In the genomic region with DNA sequence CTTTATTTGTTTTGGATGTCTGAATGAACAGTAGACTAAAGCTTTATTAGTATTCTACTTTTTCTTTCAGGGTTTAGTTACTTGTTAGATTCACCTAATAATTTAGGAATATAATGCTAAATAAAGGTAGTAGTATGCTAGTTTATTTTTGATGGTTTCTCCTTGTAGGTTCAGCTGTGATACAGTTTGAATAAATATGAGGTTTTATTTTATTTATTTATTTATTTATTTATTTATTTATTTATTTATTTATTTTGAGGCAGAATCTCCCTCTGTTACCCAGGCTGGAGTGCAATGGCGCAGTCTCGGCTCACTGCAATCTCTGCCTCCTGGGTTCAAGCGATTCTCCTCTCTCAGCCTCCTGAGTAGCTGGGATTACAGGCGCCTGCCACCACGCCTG, we compare ENCODE assay signal across 1 cellular context.
A peak's percentile ranks its signal among the peaks of the same experiment; 100 is the strongest.
TF ChIP-seq lines count a peak whose summit lies in the region.

No MANE protein-coding gene starts in this region.

TF ChIP-seq in HEK293, 187 proteins besides CTCF, POLR2A, EP300 and RAD21 (continued from another document):
- TF ChIP-seq, protein P1, sequence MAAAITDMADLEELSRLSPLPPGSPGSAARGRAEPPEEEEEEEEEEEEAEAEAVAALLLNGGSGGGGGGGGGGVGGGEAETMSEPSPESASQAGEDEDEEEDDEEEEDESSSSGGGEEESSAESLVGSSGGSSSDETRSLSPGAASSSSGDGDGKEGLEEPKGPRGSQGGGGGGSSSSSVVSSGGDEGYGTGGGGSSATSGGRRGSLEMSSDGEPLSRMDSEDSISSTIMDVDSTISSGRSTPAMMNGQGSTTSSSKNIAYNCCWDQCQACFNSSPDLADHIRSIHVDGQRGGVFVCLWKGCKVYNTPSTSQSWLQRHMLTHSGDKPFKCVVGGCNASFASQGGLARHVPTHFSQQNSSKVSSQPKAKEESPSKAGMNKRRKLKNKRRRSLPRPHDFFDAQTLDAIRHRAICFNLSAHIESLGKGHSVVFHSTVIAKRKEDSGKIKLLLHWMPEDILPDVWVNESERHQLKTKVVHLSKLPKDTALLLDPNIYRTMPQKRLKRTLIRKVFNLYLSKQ (tag by site-specific recombination; IDR thresholded peaks at IDR 0.05; ENCODE audit: borderline replicate concordance): peak; percentile 89; the same call in 1 of the 2 replicates
- TF ChIP-seq ZNF19 (tag by site-specific recombination; IDR thresholded peaks at IDR 0.05; ENCODE audit: low read depth) (0 out of 2 replicates have a peak, but pooled peaks have one; percentile 74), MZF1 (tag by site-specific recombination; IDR thresholded peaks at IDR 0.05; ENCODE audit: borderline replicate concordance) (peak; percentile 31; the same call in 1 of the 2 replicates), ZNF501 (tag by site-specific recombination; IDR thresholded peaks at IDR 0.05) (peak; percentile 88), ZNF510 (tag by site-specific recombination; IDR thresholded peaks at IDR 0.05; ENCODE audit: insufficient replicate concordance) (peak; percentile 93), ZNF654 (tag by site-specific recombination; IDR thresholded peaks at IDR 0.05; ENCODE audit: low read depth) (peak; percentile 56), ZBTB1 (tag by site-specific recombination; IDR thresholded peaks at IDR 0.05) (peak; percentile 76; the same call in 1 of the 2 replicates), ZNF138 (tag by site-specific recombination; IDR thresholded peaks at IDR 0.05; ENCODE audit: borderline replicate concordance) (peak; percentile 87; the same call in 1 of the 2 replicates), ZNF558 (tag by site-specific recombination; IDR thresholded peaks at IDR 0.05) (peak; percentile 88), ZFP37 (tag by site-specific recombination; IDR thresholded peaks at IDR 0.05) (peak; percentile 89; the same call in 1 of the 2 replicates), ZNF791 (tag by site-specific recombination; IDR thresholded peaks at IDR 0.05) (peak; percentile 83), ZNF366 (tag by site-specific recombination; conservative IDR thresholded peaks at IDR 0.05) (peak; percentile 56), ZNF292 (tag by site-specific recombination; IDR thresholded peaks at IDR 0.05; ENCODE audit: borderline replicate concordance, low read depth) (peak; percentile 76), ZXDB (tag by site-specific recombination; IDR thresholded peaks at IDR 0.05) (peak; percentile 93), ZNF354C (tag by site-specific recombination; IDR thresholded peaks at IDR 0.05; ENCODE audit: borderline replicate concordance, low read depth) (peak; percentile 76; the same call in 1 of the 2 replicates), GLI2 (tag by site-specific recombination; IDR thresholded peaks at IDR 0.05; ENCODE audit: borderline replicate concordance, low read depth) (peak; percentile 42; the same call in 1 of the 2 replicates), ZNF529 (tag by site-specific recombination; IDR thresholded peaks at IDR 0.05; ENCODE audit: insufficient replicate concordance) (peak; percentile 52), RBAK (tag by site-specific recombination; IDR thresholded peaks at IDR 0.05) (0 out of 2 replicates have a peak, but pooled peaks have one; percentile 17), ZBTB21 (tag by site-specific recombination; IDR thresholded peaks at IDR 0.05) (peak; percentile 66), REST (tag by site-specific recombination; IDR thresholded peaks at IDR 0.05) (peak; percentile 85), ZNF121 (tag by site-specific recombination; IDR thresholded peaks at IDR 0.05) (0 out of 2 replicates have a peak, but pooled peaks have one; percentile 62), ZNF155 (tag by site-specific recombination; IDR thresholded peaks at IDR 0.05) (0 out of 2 replicates have a peak, but pooled peaks have one; percentile 61), ZNF433 (tag by site-specific recombination; IDR thresholded peaks at IDR 0.05; ENCODE audit: low read depth) (peak; percentile 96), ZBTB7A (tag by site-specific recombination; IDR thresholded peaks at IDR 0.05; ENCODE audit: low read depth) (0 out of 2 replicates have a peak, but pooled peaks have one; percentile 18), ZNF629 (tag by site-specific recombination; IDR thresholded peaks at IDR 0.05) (peak; percentile 80), MYNN (tag by site-specific recombination; IDR thresholded peaks at IDR 0.05; ENCODE audit: borderline replicate concordance) (peak; percentile 51; the same call in 1 of the 2 replicates), ZNF394 (tag by site-specific recombination; IDR thresholded peaks at IDR 0.05; ENCODE audit: borderline replicate concordance) (peak; percentile 99), ZNF514 (tag by site-specific recombination; IDR thresholded peaks at IDR 0.05) (0 out of 2 replicates have a peak, but pooled peaks have one; percentile 73)
- TF ChIP-seq, protein P2, sequence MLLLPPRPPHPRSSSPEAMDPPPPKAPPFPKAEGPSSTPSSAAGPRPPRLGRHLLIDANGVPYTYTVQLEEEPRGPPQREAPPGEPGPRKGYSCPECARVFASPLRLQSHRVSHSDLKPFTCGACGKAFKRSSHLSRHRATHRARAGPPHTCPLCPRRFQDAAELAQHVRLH (tag by site-specific recombination; IDR thresholded peaks at IDR 0.05): peak; percentile 74
- TF ChIP-seq, protein P3, sequence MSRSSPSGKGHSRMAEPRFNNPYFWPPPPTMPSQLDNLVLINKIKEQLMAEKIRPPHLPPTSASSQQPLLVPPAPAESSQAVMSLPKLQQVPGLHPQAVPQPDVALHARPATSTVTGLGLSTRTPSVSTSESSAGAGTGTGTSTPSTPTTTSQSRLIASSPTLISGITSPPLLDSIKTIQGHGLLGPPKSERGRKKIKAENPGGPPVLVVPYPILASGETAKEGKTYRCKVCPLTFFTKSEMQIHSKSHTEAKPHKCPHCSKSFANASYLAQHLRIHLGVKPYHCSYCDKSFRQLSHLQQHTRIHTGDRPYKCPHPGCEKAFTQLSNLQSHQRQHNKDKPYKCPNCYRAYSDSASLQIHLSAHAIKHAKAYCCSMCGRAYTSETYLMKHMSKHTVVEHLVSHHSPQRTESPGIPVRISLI (tag by site-specific recombination; IDR thresholded peaks at IDR 0.05): 0 out of 2 replicates have a peak, but pooled peaks have one; percentile 28
- TF ChIP-seq, protein P4, sequence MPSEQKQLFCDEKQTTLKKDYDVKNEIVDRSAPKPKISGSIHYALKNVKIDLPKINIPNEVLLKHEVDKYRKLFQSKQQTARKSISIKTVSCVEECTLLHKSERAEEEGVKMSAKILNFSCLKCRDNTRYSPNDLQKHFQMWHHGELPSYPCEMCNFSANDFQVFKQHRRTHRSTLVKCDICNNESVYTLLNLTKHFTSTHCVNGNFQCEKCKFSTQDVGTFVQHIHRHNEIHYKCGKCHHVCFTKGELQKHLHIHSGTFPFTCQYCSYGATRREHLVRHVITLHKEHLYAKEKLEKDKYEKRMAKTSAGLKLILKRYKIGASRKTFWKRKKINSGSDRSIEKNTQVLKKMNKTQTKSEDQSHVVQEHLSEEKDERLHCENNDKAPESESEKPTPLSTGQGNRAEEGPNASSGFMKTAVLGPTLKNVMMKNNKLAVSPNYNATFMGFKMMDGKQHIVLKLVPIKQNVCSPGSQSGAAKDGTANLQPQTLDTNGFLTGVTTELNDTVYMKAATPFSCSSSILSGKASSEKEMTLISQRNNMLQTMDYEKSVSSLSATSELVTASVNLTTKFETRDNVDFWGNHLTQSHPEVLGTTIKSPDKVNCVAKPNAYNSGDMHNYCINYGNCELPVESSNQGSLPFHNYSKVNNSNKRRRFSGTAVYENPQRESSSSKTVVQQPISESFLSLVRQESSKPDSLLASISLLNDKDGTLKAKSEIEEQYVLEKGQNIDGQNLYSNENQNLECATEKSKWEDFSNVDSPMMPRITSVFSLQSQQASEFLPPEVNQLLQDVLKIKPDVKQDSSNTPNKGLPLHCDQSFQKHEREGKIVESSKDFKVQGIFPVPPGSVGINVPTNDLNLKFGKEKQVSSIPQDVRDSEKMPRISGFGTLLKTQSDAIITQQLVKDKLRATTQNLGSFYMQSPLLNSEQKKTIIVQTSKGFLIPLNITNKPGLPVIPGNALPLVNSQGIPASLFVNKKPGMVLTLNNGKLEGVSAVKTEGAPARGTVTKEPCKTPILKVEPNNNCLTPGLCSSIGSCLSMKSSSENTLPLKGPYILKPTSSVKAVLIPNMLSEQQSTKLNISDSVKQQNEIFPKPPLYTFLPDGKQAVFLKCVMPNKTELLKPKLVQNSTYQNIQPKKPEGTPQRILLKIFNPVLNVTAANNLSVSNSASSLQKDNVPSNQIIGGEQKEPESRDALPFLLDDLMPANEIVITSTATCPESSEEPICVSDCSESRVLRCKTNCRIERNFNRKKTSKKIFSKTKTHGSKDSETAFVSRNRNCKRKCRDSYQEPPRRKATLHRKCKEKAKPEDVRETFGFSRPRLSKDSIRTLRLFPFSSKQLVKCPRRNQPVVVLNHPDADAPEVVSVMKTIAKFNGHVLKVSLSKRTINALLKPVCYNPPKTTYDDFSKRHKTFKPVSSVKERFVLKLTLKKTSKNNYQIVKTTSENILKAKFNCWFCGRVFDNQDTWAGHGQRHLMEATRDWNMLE (tag by site-specific recombination; conservative IDR thresholded peaks at IDR 0.05; ENCODE audit: low read depth): peak; percentile 96
- TF ChIP-seq, protein P5, sequence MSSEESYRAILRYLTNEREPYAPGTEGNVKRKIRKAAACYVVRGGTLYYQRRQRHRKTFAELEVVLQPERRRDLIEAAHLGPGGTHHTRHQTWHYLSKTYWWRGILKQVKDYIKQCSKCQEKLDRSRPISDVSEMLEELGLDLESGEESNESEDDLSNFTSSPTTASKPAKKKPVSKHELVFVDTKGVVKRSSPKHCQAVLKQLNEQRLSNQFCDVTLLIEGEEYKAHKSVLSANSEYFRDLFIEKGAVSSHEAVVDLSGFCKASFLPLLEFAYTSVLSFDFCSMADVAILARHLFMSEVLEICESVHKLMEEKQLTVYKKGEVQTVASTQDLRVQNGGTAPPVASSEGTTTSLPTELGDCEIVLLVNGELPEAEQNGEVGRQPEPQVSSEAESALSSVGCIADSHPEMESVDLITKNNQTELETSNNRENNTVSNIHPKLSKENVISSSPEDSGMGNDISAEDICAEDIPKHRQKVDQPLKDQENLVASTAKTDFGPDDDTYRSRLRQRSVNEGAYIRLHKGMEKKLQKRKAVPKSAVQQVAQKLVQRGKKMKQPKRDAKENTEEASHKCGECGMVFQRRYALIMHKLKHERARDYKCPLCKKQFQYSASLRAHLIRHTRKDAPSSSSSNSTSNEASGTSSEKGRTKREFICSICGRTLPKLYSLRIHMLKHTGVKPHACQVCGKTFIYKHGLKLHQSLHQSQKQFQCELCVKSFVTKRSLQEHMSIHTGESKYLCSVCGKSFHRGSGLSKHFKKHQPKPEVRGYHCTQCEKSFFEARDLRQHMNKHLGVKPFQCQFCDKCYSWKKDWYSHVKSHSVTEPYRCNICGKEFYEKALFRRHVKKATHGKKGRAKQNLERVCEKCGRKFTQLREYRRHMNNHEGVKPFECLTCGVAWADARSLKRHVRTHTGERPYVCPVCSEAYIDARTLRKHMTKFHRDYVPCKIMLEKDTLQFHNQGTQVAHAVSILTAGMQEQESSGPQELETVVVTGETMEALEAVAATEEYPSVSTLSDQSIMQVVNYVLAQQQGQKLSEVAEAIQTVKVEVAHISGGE (tag by site-specific recombination; conservative IDR thresholded peaks at IDR 0.05; ENCODE audit: low read depth): peak; percentile 89
